ENCODE assay signal across 10 cellular contexts in the genomic region with DNA sequence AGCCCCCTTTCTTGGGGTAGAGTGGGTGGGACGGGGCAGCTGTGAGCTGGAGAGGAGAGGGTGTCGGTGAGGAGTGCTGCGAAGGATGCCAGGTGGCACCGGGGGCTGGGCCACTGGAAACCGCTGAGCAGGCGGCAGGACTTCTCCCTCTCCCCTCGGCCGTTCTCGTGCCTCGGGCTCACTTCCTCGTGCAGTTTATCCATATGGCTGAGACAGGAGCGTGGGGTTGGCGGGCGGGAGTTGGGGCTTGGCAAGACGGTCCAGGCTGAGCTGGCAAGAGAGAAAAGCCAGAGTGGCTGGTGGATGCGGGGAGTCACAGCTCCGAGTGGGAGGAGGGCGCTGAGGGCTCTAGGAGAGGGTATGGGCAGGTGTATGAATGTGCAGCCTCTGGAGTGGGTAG. TPM values are rescaled to one million over a fixed set of nuclear protein-coding genes. Genes with fewer than 3 reads are reported as not detected.
DNase-seq lines count a peak whose midpoint lies in the region; ATAC-seq and TF ChIP-seq lines count a peak whose summit lies in the region.
"Had no signal": no experiment of that assay in that cellular context is flagged by ENCODE, and none has a peak within 500 bp of the region (broad histone marks: within the 10 kb centered on the region; RNA-seq: fewer than 3 reads in every experiment).

No MANE protein-coding gene starts in this region.

- H3K36me3 Mint-ChIP-seq in activated naive CD8-positive, alpha-beta T cell treated with anti-CD3 and anti-CD28 coated beads, Interleukin-2, amount 50 U/mL, for 24 hours (ENCODE audit: low read depth) = no peaks in the 10 kb centered on the region
- H3K36me3 Mint-ChIP-seq: natural killer cell treated with Interleukin-12 subunit alpha and Interleukin-12 subunit beta and Interleukin-15 and Interleukin-18, amount 100 ng/mL, for 72 hours had no signal

- H3K4me3 Mint-ChIP-seq in activated naive CD8-positive, alpha-beta T cell treated with anti-CD3 and anti-CD28 coated beads, Interleukin-2, amount 50 U/mL, for 24 hours = no peak overlapping the region
- H3K4me3 Mint-ChIP-seq: natural killer cell treated with Interleukin-12 subunit alpha and Interleukin-12 subunit beta and Interleukin-15 and Interleukin-18, amount 100 ng/mL, for 72 hours had no signal

- H3K9me3 Mint-ChIP-seq in activated naive CD8-positive, alpha-beta T cell treated with anti-CD3 and anti-CD28 coated beads, Interleukin-2, amount 50 U/mL, for 24 hours = no peaks in the 10 kb centered on the region
- H3K9me3 Mint-ChIP-seq: natural killer cell treated with Interleukin-12 subunit alpha and Interleukin-12 subunit beta and Interleukin-15 and Interleukin-18, amount 100 ng/mL, for 72 hours had no signal

- TF ChIP-seq CTCF in AG09309 (IDR thresholded peaks at IDR 0.05; ENCODE audit: control insufficient read depth, insufficient read depth, low read depth, low read length, missing control alignments) = no peak
- no peak for TF ChIP-seq CTCF in osteoblast (IDR thresholded peaks at IDR 0.05; ENCODE audit: extremely low read depth, low read depth, low read length)

- H3K4me3 ChIP-seq in AG09309 (ENCODE audit: control insufficient read depth, low read depth, low read length) (peak overlapping the region; percentile 46), MG63 (no peak overlapping the region), endocrine pancreas (ENCODE audit: control insufficient read depth, insufficient read depth, low read length) (no peak overlapping the region), osteoblast (ENCODE audit: insufficient read depth, low read length) (peak overlapping the region; percentile 66)

- peak overlapping the region; percentile 68 for H3K27ac ChIP-seq in osteoblast (ENCODE audit: low read depth, low read length)

- no peaks in the 10 kb centered on the region for H3K4me1 ChIP-seq in endocrine pancreas (ENCODE audit: control insufficient read depth, insufficient read depth, low read length)
- H3K4me1 ChIP-seq in osteoblast (ENCODE audit: insufficient read depth, low read length) = peaks cover 14% of the 10 kb centered on the region

- ATAC-seq in HG03432 (IDR thresholded peaks at IDR 0.05; ENCODE audit: unreplicated experiment) = no peak
- no peak for ATAC-seq in activated naive CD8-positive, alpha-beta T cell treated with anti-CD3 and anti-CD28 coated beads, Interleukin-2, amount 50 U/mL, for 24 hours
- ATAC-seq: natural killer cell treated with Interleukin-12 subunit alpha and Interleukin-12 subunit beta and Interleukin-15 and Interleukin-18, amount 100 ng/mL, for 72 hours had no signal

- DNase-seq in AG09309 (ENCODE audit: low read depth) = no peak
- peak; percentile 49 for DNase-seq in MG63
- DNase-seq in osteoblast (ENCODE audit: insufficient read length, low spot score, missing footprints) = peak; percentile 95
- no peak for DNase-seq in NCI-H226
- no peak for DNase-seq in activated naive CD8-positive, alpha-beta T cell treated with anti-CD3 and anti-CD28 coated beads, Interleukin-2, amount 50 U/mL, for 24 hours
- DNase-seq in effector CD8-positive, alpha-beta T cell (lab: John Stamatoyannopoulos, UW) = no peak
- DNase-seq: activated CD4-positive, alpha-beta T cell treated with anti-CD3 and anti-CD28 coated beads, Interleukin-2, amount 50 U/mL, for 1 hour had no signal

- H3K9me3 ChIP-seq in MG63 = no peaks in the 10 kb centered on the region
- H3K9me3 ChIP-seq in endocrine pancreas (ENCODE audit: control insufficient read depth, low read length) = no peaks in the 10 kb centered on the region
- no peaks in the 10 kb centered on the region for H3K9me3 ChIP-seq in osteoblast (ENCODE audit: low read depth, low read length)

- peaks cover 17% of the 10 kb centered on the region for H3K4me1 Mint-ChIP-seq in activated naive CD8-positive, alpha-beta T cell treated with anti-CD3 and anti-CD28 coated beads, Interleukin-2, amount 50 U/mL, for 24 hours

- H4K20me1 ChIP-seq in osteoblast (ENCODE audit: insufficient read depth, low read length) = peaks cover 22% of the 10 kb centered on the region

- peak overlapping the region; percentile 23 for H3K9ac ChIP-seq in endocrine pancreas (ENCODE audit: control insufficient read depth, insufficient read depth, low read length)

- peak overlapping the region; percentile 90 for H2AFZ ChIP-seq in osteoblast (ENCODE audit: low read length)

- H3K27me3 ChIP-seq in MG63 = no peaks in the 10 kb centered on the region
- no peaks in the 10 kb centered on the region for H3K27me3 ChIP-seq in endocrine pancreas (ENCODE audit: control insufficient read depth, insufficient read depth, low read length)
- no peaks in the 10 kb centered on the region for H3K27me3 ChIP-seq in osteoblast (ENCODE audit: insufficient read depth, low read length)

- H3K27me3 Mint-ChIP-seq in activated naive CD8-positive, alpha-beta T cell treated with anti-CD3 and anti-CD28 coated beads, Interleukin-2, amount 50 U/mL, for 24 hours = no peaks in the 10 kb centered on the region
- H3K27me3 Mint-ChIP-seq: natural killer cell treated with Interleukin-12 subunit alpha and Interleukin-12 subunit beta and Interleukin-15 and Interleukin-18, amount 100 ng/mL, for 72 hours had no signal

- H3K27ac Mint-ChIP-seq in activated naive CD8-positive, alpha-beta T cell treated with anti-CD3 and anti-CD28 coated beads, Interleukin-2, amount 50 U/mL, for 24 hours = no peak overlapping the region

- peaks cover 55% of the 10 kb centered on the region for H3K79me2 ChIP-seq in osteoblast (ENCODE audit: insufficient read depth, low read length)

- H3K36me3 ChIP-seq in MG63 (no peaks in the 10 kb centered on the region), endocrine pancreas (ENCODE audit: control insufficient read depth, insufficient read depth, low read length) (no peaks in the 10 kb centered on the region), osteoblast (ENCODE audit: insufficient read depth, low read length) (no peaks in the 10 kb centered on the region)

- peak overlapping the region; percentile 81 for H3K4me2 ChIP-seq in osteoblast (ENCODE audit: insufficient read depth, low read length)

RNA-seq across cellular contexts. Expression of gene TBC1D24, which starts 8.2 kb away (rescaled TPM):
- total RNA-seq in MG63 (2014; rRNA removed; shearing (Covaris generic); ENCODE audit: low replicate concordance) = 12.9 and 14.8 TPM in 2 replicates
- 15.9 and 16.6 TPM in 2 replicates for total RNA-seq in osteoblast

RNA-seq across cellular contexts. Expression of gene NTN3, which starts 12.1 kb away (rescaled TPM):
- total RNA-seq in MG63 (2014; rRNA removed; shearing (Covaris generic); ENCODE audit: low replicate concordance) = not detected in 2 replicates
- under 0.01 and 0.36 TPM in 2 replicates for total RNA-seq in osteoblast
- total RNA-seq: natural killer cell treated with Interleukin-12 subunit alpha and Interleukin-12 subunit beta and Interleukin-15 and Interleukin-18, amount 100 ng/mL, for 72 hours had no signal

RNA-seq across cellular contexts. Expression of gene TEDC2, which starts 23.3 kb away (rescaled TPM):
- 32.3 and 38.6 TPM in 2 replicates for total RNA-seq in MG63 (2014; rRNA removed; shearing (Covaris generic); ENCODE audit: low replicate concordance)
- 3.5 and 5.1 TPM in 2 replicates for total RNA-seq in osteoblast

RNA-seq across cellular contexts. Expression of gene ATP6V0C, which starts 30.6 kb away (rescaled TPM):
- total RNA-seq in MG63 (2014; rRNA removed; shearing (Covaris generic); ENCODE audit: low replicate concordance) = 15.0 and 19.4 TPM in 2 replicates
- 18.8 and 22.7 TPM in 2 replicates for total RNA-seq in osteoblast

RNA-seq across cellular contexts. Expression of gene AMDHD2, which starts 37.0 kb away (rescaled TPM):
- 15.8 and 25.9 TPM in 2 replicates for total RNA-seq in MG63 (2014; rRNA removed; shearing (Covaris generic); ENCODE audit: low replicate concordance)
- total RNA-seq in osteoblast = 88.4 and 94.8 TPM in 2 replicates

Comparison
In these comparisons a context has a peak if more than half of its experiments do, and no peak if none do; other contexts are left out.
1. DNase-seq: peak in MG63 (single experiment) and osteoblast (single experiment); none in AG09309 (single experiment), NCI-H226 (single experiment), activated naive CD8-positive, alpha-beta T cell treated with anti-CD3 and anti-CD28 coated beads, Interleukin-2, amount 50 U/mL, for 24 hours (single experiment) and effector CD8-positive, alpha-beta T cell (single experiment).
2. H3K4me3 ChIP-seq: peak in AG09309 (single experiment) and osteoblast (single experiment); none in MG63 (single experiment) and endocrine pancreas (single experiment).